Comparison of ENCODE assay signal across 32 cellular contexts in the genomic region with DNA sequence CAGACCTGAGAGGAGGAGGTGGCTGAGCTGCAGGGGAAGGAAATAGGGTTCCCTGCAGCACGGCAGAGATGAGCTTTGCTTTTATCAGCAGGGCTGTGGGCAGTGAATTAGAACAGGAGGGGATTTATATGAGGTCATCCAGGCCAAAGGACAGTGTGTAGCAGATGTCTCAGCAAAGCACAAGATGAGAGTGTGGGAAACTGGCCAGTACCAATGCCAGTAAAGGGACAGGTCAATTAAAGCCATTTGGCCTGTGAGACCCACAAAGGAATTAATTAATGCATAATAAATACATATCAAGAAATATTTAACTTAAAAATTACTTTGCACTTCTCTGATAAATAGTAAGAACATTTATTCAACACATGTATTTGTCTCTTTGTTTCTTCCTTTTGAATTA. TPM values are rescaled to one million over a fixed set of nuclear protein-coding genes. Genes with fewer than 3 reads are reported as not detected.
"Had no signal": no experiment of that assay in that cellular context is flagged by ENCODE, and none has a peak within 500 bp of the region (broad histone marks: within the 10 kb centered on the region; RNA-seq: fewer than 3 reads in every experiment).

A gene with protein sequence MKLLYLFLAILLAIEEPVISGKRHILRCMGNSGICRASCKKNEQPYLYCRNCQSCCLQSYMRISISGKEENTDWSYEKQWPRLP (minus strand): TSS at position 101 of the 400 bp plus-strand sequence. CDS start 107 bp downstream, outside the sequence.

- H3K27me3 ChIP-seq: thyroid gland, tibial artery, tibial nerve, transverse colon, upper lobe of left lung, upper lobe of right lung, uterus, vagina had no signal

- DNase-seq: stimulated activated CD4-positive, alpha-beta T cell treated with anti-CD3 and anti-CD28 coated beads, Interleukin-2, amount 100 ng/mL, for 48 hours; stimulated activated CD4-positive, alpha-beta T cell treated with anti-CD3 and anti-CD28 coated beads, Interleukin-4, amount 100 ng/mL, for 1 hour; stimulated activated CD4-positive, alpha-beta T cell treated with anti-CD3 and anti-CD28 coated beads, Interleukin-4, amount 100 ng/mL, for 24 hours; stimulated activated CD4-positive, alpha-beta T cell treated with anti-CD3 and anti-CD28 coated beads, Interleukin-4, amount 100 ng/mL, for 4 hours; stimulated activated CD8-positive, alpha-beta memory T cell treated with anti-CD3 and anti-CD28 coated beads, Interleukin-4, amount 100 ng/mL, for 48 hours; stimulated activated naive B cell treated with anti-CD40 and anti-IgM and Interleukin-4, amounts not matched to agents 10 μg/mL and 1 μg/mL and 100 μg/mL, for 72 hours; stimulated activated naive CD4-positive, alpha-beta T cell; stimulated activated naive CD4-positive, alpha-beta T cell treated with Interleukin-2 at 50 U/mL for 16 hours; stimulated activated naive CD8-positive, alpha-beta T cell treated with anti-CD3 and anti-CD28 coated beads, Interleukin-15, amount 100 ng/mL, for 72 hours; stimulated activated naive CD8-positive, alpha-beta T cell treated with anti-CD3 and anti-CD28 coated beads, Interleukin-15, Interleukin-2, amounts not matched to agents 100 U/mL and 50 U/mL, for 24 hours; stomach; substantia nigra; thyroid gland; tibial artery; transverse colon; trophoblast cell; upper lobe of left lung; upper lobe of right lung; uterus had no signal

- H3K27me3 Mint-ChIP-seq: type B pancreatic cell had no signal

- H3K9me3 ChIP-seq: stomach, suprapubic skin, thoracic aorta, thyroid gland, tibial artery, tibial nerve, transverse colon, upper lobe of left lung, upper lobe of right lung, uterus, vagina had no signal

- ATAC-seq: stimulated activated effector memory CD8-positive, alpha-beta T cell treated with anti-CD3 and anti-CD28 coated beads, Interleukin-12 subunit alpha, Interleukin-12 subunit beta, amount 100 ng/mL, for 72 hours; stimulated activated memory B cell treated with anti-CD40 and anti-IgM and Interleukin-4, amounts not matched to agents 10 μg/mL and 1 μg/mL and 100 μg/mL, for 72 hours; stimulated activated naive B cell treated with anti-CD40 and anti-IgM and Interleukin-4, amounts not matched to agents 10 μg/mL and 1 μg/mL and 100 μg/mL, for 72 hours; stimulated activated naive CD8-positive, alpha-beta T cell treated with anti-CD3 and anti-CD28 coated beads, Interleukin-15, amount 100 ng/mL, for 72 hours; stimulated activated naive CD8-positive, alpha-beta T cell treated with anti-CD3 and anti-CD28 coated beads, Interleukin-15, Interleukin-2, amounts not matched to agents 100 U/mL and 50 U/mL, for 24 hours; upper lobe of right lung had no signal

- H3K4me3 Mint-ChIP-seq: stimulated activated effector memory CD8-positive, alpha-beta T cell treated with anti-CD3 and anti-CD28 coated beads, Interleukin-12 subunit alpha, Interleukin-12 subunit beta, amount 100 ng/mL, for 72 hours; stimulated activated memory B cell treated with anti-CD40 and anti-IgM and Interleukin-4, amounts not matched to agents 10 μg/mL and 1 μg/mL and 100 μg/mL, for 72 hours; stimulated activated naive B cell treated with anti-CD40 and anti-IgM and Interleukin-4, amounts not matched to agents 10 μg/mL and 1 μg/mL and 100 μg/mL, for 72 hours; stimulated activated naive CD8-positive, alpha-beta T cell treated with anti-CD3 and anti-CD28 coated beads, Interleukin-15, amount 100 ng/mL, for 72 hours; stimulated activated naive CD8-positive, alpha-beta T cell treated with anti-CD3 and anti-CD28 coated beads, Interleukin-15, Interleukin-2, amounts not matched to agents 100 ng/mL and 50 ng/mL, for 24 hours; type B pancreatic cell had no signal

- H3K36me3 ChIP-seq: stomach, suprapubic skin, thoracic aorta, thyroid gland, tibial artery, tibial nerve, transverse colon, upper lobe of left lung, upper lobe of right lung, uterus, vagina had no signal

- H3K9me3 Mint-ChIP-seq: stimulated activated effector memory CD8-positive, alpha-beta T cell treated with anti-CD3 and anti-CD28 coated beads, Interleukin-12 subunit alpha, Interleukin-12 subunit beta, amount 100 ng/mL, for 72 hours; stimulated activated naive CD8-positive, alpha-beta T cell treated with anti-CD3 and anti-CD28 coated beads, Interleukin-15, amount 100 ng/mL, for 72 hours; stimulated activated naive CD8-positive, alpha-beta T cell treated with anti-CD3 and anti-CD28 coated beads, Interleukin-15, Interleukin-2, amounts not matched to agents 100 ng/mL and 50 ng/mL, for 24 hours had no signal

- H3K27ac Mint-ChIP-seq: stimulated activated effector memory CD8-positive, alpha-beta T cell treated with anti-CD3 and anti-CD28 coated beads, Interleukin-12 subunit alpha, Interleukin-12 subunit beta, amount 100 ng/mL, for 72 hours; stimulated activated memory B cell treated with anti-CD40 and anti-IgM and Interleukin-4, amounts not matched to agents 10 μg/mL and 1 μg/mL and 100 μg/mL, for 72 hours; stimulated activated naive B cell treated with anti-CD40 and anti-IgM and Interleukin-4, amounts not matched to agents 10 μg/mL and 1 μg/mL and 100 μg/mL, for 72 hours; stimulated activated naive CD8-positive, alpha-beta T cell treated with anti-CD3 and anti-CD28 coated beads, Interleukin-15, Interleukin-2, amounts not matched to agents 100 ng/mL and 50 ng/mL, for 24 hours; type B pancreatic cell had no signal

- H3K4me3 ChIP-seq: stomach, suprapubic skin, thoracic aorta, thyroid gland, tibial artery, tibial nerve, transverse colon, upper lobe of left lung, upper lobe of right lung, uterus, vagina had no signal

- H3K36me3 Mint-ChIP-seq: stimulated activated effector memory CD8-positive, alpha-beta T cell treated with anti-CD3 and anti-CD28 coated beads, Interleukin-12 subunit alpha, Interleukin-12 subunit beta, amount 100 ng/mL, for 72 hours; stimulated activated memory B cell treated with anti-CD40 and anti-IgM and Interleukin-4, amounts not matched to agents 10 μg/mL and 1 μg/mL and 100 μg/mL, for 72 hours; stimulated activated naive B cell treated with anti-CD40 and anti-IgM and Interleukin-4, amounts not matched to agents 10 μg/mL and 1 μg/mL and 100 μg/mL, for 72 hours; type B pancreatic cell had no signal

- H3K4me1 Mint-ChIP-seq: stimulated activated effector memory CD8-positive, alpha-beta T cell treated with anti-CD3 and anti-CD28 coated beads, Interleukin-12 subunit alpha, Interleukin-12 subunit beta, amount 100 ng/mL, for 72 hours; stimulated activated memory B cell treated with anti-CD40 and anti-IgM and Interleukin-4, amounts not matched to agents 10 μg/mL and 1 μg/mL and 100 μg/mL, for 72 hours; stimulated activated naive B cell treated with anti-CD40 and anti-IgM and Interleukin-4, amounts not matched to agents 10 μg/mL and 1 μg/mL and 100 μg/mL, for 72 hours; stimulated activated naive CD8-positive, alpha-beta T cell treated with anti-CD3 and anti-CD28 coated beads, Interleukin-15, amount 100 ng/mL, for 72 hours had no signal

- H3K27ac ChIP-seq: stomach, suprapubic skin, thoracic aorta, thyroid gland, tibial artery, tibial nerve, transverse colon, upper lobe of left lung, upper lobe of right lung, uterus, vagina had no signal

- H3K4me1 ChIP-seq: stomach, suprapubic skin, thyroid gland, tibial artery, tibial nerve, transverse colon, upper lobe of left lung, upper lobe of right lung, uterus, vagina had no signal

RNA-seq across cellular contexts. Expression of the gene that starts here (rescaled TPM):
- total RNA-seq: stomach, subcutaneous adipose tissue, suprapubic skin, temporal lobe, thoracic aorta, tibial nerve, transverse colon, upper lobe of left lung, upper lobe of right lung, ureter, urinary bladder, uterus, vagina had no signal
- polyA plus RNA-seq: stomach, thymus, urinary bladder had no signal
